ENCODE assay signal across 1 cellular context in the genomic region with DNA sequence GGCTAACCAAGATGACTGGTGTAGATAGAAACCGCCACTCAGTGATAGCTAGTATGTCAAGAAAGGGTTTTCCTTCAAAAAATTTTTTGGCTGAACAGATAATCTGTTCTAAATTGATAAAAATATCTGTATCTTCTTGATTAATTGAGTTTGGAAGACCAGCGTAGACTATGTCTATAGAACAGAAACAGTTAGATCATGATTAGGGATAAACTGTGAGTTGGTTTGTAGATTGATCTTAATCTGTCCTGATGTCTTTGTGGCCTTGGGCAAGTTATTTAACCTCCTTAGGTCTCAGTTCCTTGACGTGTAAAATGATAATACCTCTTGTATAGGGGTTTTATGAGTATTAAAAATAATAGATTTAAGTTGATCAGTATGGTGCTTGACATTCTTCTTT.
TF ChIP-seq lines count a peak whose summit lies in the region.

No MANE protein-coding gene starts in this region.

TF ChIP-seq in HepG2, 621 proteins besides CTCF, POLR2A, EP300 and RAD21 (continued from another document):
- TF ChIP-seq, protein P1, sequence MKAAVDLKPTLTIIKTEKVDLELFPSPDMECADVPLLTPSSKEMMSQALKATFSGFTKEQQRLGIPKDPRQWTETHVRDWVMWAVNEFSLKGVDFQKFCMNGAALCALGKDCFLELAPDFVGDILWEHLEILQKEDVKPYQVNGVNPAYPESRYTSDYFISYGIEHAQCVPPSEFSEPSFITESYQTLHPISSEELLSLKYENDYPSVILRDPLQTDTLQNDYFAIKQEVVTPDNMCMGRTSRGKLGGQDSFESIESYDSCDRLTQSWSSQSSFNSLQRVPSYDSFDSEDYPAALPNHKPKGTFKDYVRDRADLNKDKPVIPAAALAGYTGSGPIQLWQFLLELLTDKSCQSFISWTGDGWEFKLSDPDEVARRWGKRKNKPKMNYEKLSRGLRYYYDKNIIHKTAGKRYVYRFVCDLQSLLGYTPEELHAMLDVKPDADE (CRISPR knock-in tag; IDR thresholded peaks at IDR 0.05): no peak
- TF ChIP-seq DR1 (CRISPR knock-in tag; IDR thresholded peaks at IDR 0.05) (no peak), ZNF772 (CRISPR knock-in tag; IDR thresholded peaks at IDR 0.05) (no peak), ETV6 (CRISPR knock-in tag; conservative IDR thresholded peaks at IDR 0.05) (no peak), ZSCAN9 (CRISPR knock-in tag; IDR thresholded peaks at IDR 0.05; ENCODE audit: borderline replicate concordance) (no peak), AGO2 (optimal IDR thresholded peaks at IDR 0.05; ENCODE audit: low read depth, low read length) (no peak), ZMYM4 (CRISPR knock-in tag; IDR thresholded peaks at IDR 0.05) (no peak), ATF1 (CRISPR knock-in tag; IDR thresholded peaks at IDR 0.05) (no peak), DNMT1 (CRISPR knock-in tag; IDR thresholded peaks at IDR 0.05) (no peak), ZNF30 (CRISPR knock-in tag; IDR thresholded peaks at IDR 0.05) (no peak)
- TF ChIP-seq, protein P2, sequence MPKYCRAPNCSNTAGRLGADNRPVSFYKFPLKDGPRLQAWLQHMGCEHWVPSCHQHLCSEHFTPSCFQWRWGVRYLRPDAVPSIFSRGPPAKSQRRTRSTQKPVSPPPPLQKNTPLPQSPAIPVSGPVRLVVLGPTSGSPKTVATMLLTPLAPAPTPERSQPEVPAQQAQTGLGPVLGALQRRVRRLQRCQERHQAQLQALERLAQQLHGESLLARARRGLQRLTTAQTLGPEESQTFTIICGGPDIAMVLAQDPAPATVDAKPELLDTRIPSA (CRISPR knock-in tag; IDR thresholded peaks at IDR 0.05; ENCODE audit: borderline replicate concordance): no peak
- TF ChIP-seq, protein P3, sequence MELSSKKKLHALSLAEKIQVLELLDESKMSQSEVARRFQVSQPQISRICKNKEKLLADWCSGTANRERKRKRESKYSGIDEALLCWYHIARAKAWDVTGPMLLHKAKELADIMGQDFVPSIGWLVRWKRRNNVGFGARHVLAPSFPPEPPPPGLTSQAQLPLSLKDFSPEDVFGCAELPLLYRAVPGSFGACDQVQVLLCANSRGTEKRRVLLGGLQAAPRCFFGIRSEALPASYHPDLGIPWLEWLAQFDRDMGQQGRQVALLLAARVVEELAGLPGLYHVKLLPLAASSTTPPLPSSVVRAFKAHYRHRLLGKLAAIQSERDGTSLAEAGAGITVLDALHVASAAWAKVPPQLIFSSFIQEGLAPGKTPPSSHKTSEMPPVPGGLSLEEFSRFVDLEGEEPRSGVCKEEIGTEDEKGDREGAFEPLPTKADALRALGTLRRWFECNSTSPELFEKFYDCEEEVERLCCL (CRISPR knock-in tag; IDR thresholded peaks at IDR 0.05; ENCODE audit: borderline replicate concordance): no peak
- TF ChIP-seq, protein P4, sequence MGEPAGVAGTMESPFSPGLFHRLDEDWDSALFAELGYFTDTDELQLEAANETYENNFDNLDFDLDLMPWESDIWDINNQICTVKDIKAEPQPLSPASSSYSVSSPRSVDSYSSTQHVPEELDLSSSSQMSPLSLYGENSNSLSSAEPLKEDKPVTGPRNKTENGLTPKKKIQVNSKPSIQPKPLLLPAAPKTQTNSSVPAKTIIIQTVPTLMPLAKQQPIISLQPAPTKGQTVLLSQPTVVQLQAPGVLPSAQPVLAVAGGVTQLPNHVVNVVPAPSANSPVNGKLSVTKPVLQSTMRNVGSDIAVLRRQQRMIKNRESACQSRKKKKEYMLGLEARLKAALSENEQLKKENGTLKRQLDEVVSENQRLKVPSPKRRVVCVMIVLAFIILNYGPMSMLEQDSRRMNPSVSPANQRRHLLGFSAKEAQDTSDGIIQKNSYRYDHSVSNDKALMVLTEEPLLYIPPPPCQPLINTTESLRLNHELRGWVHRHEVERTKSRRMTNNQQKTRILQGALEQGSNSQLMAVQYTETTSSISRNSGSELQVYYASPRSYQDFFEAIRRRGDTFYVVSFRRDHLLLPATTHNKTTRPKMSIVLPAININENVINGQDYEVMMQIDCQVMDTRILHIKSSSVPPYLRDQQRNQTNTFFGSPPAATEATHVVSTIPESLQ (CRISPR knock-in tag; conservative IDR thresholded peaks at IDR 0.05): no peak
- TF ChIP-seq, protein P5, sequence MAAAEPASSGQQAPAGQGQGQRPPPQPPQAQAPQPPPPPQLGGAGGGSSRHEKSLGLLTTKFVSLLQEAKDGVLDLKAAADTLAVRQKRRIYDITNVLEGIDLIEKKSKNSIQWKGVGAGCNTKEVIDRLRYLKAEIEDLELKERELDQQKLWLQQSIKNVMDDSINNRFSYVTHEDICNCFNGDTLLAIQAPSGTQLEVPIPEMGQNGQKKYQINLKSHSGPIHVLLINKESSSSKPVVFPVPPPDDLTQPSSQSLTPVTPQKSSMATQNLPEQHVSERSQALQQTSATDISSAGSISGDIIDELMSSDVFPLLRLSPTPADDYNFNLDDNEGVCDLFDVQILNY (CRISPR knock-in tag; conservative IDR thresholded peaks at IDR 0.05): no peak
